10 cellular contexts compared by ENCODE assay signal in the genomic region with DNA sequence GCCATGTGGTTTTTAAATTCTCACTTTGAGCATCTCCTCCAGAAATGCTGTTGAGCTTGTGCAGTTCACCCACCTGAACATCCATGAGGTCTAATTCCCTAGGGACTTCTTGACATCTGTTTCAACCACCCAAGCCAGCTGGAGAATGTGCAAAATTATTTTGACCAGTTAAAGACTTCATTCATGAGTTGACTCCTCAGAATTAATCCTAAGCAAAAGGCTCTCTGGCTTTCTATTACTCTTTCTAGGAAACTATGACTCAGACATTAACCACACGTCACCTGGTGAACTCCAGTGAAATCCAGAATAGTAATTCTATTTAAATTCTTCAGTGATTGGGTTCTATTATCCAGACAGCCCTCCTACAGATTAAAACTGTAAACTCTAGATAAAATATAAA.
DNase-seq lines count a peak whose midpoint lies in the region; ATAC-seq, FAIRE-seq and TF ChIP-seq lines count a peak whose summit lies in the region.
"Had no signal": no experiment of that assay in that cellular context is flagged by ENCODE, and none has a peak within 500 bp of the region (broad histone marks: within the 10 kb centered on the region; RNA-seq: fewer than 3 reads in every experiment).

No MANE protein-coding gene starts in this region.

- FAIRE-seq in RCC 7860 (lab: Jason Lieb, UNC) = no peak

- peak; percentile 29 for ATAC-seq in activated naive CD8-positive, alpha-beta T cell treated with anti-CD3 and anti-CD28 coated beads, Interleukin-2, amount 10 ng/mL, durations not matched to agents 7 days and 5 days (ENCODE audit: low read depth)
- no peak for ATAC-seq in activated naive CD8-positive, alpha-beta T cell treated with anti-CD3 and anti-CD28 coated beads, Interleukin-2, amount 50 U/mL, for 24 hours
- peak; percentile 55 for ATAC-seq in HG02943 (IDR thresholded peaks at IDR 0.05; ENCODE audit: low read depth, unreplicated experiment)
- ATAC-seq in stimulated activated naive CD8-positive, alpha-beta T cell treated with anti-CD3 and anti-CD28 coated beads, Interleukin-15, amount 100 ng/mL, for 72 hours = peak; percentile 76

- peaks cover 43% of the 10 kb centered on the region for H3K36me3 Mint-ChIP-seq in activated naive CD8-positive, alpha-beta T cell treated with anti-CD3 and anti-CD28 coated beads, Interleukin-2, amount 10 ng/mL, durations not matched to agents 7 days and 5 days
- H3K36me3 Mint-ChIP-seq in activated naive CD8-positive, alpha-beta T cell treated with anti-CD3 and anti-CD28 coated beads, Interleukin-2, amount 50 U/mL, for 24 hours (ENCODE audit: low read depth) = peaks cover 59% of the 10 kb centered on the region
- H3K36me3 Mint-ChIP-seq in mesothelial cell of epicardium = peaks cover 20% of the 10 kb centered on the region

- H3K4me1 Mint-ChIP-seq in activated naive CD8-positive, alpha-beta T cell treated with anti-CD3 and anti-CD28 coated beads, Interleukin-2, amount 10 ng/mL, durations not matched to agents 7 days and 5 days = peaks cover 35% of the 10 kb centered on the region
- peaks cover 39% of the 10 kb centered on the region for H3K4me1 Mint-ChIP-seq in activated naive CD8-positive, alpha-beta T cell treated with anti-CD3 and anti-CD28 coated beads, Interleukin-2, amount 50 U/mL, for 24 hours
- H3K4me1 Mint-ChIP-seq in stimulated activated naive CD8-positive, alpha-beta T cell treated with anti-CD3 and anti-CD28 coated beads, Interleukin-15, amount 100 ng/mL, for 72 hours = peaks cover 40% of the 10 kb centered on the region
- peaks cover 2% of the 10 kb centered on the region for H3K4me1 Mint-ChIP-seq in mesothelial cell of epicardium

- TF ChIP-seq CTCF in mesothelial cell of epicardium (IDR thresholded peaks at IDR 0.05; ENCODE audit: unreplicated experiment) = no peak

- H3K9me3 Mint-ChIP-seq in activated naive CD8-positive, alpha-beta T cell treated with anti-CD3 and anti-CD28 coated beads, Interleukin-2, amount 10 ng/mL, durations not matched to agents 7 days and 5 days = peaks cover 8% of the 10 kb centered on the region
- H3K9me3 Mint-ChIP-seq in activated naive CD8-positive, alpha-beta T cell treated with anti-CD3 and anti-CD28 coated beads, Interleukin-2, amount 50 U/mL, for 24 hours = peaks cover 8% of the 10 kb centered on the region
- peaks cover 16 to 25% of the 10 kb centered on the region in 2 donors for H3K9me3 Mint-ChIP-seq in stimulated activated naive CD8-positive, alpha-beta T cell treated with anti-CD3 and anti-CD28 coated beads, Interleukin-15, amount 100 ng/mL, for 72 hours
- peaks cover 12% of the 10 kb centered on the region for H3K9me3 Mint-ChIP-seq in mesothelial cell of epicardium

- POLR2A ChIA-PET in activated naive CD8-positive, alpha-beta T cell treated with anti-CD3 and anti-CD28 coated beads, Interleukin-2, amount 10 ng/mL, durations not matched to agents 7 days and 5 days (lab: Charles Lee) = no interaction called here

- no peaks in the 10 kb centered on the region for H3K27me3 Mint-ChIP-seq in activated naive CD8-positive, alpha-beta T cell treated with anti-CD3 and anti-CD28 coated beads, Interleukin-2, amount 10 ng/mL, durations not matched to agents 7 days and 5 days
- H3K27me3 Mint-ChIP-seq in activated naive CD8-positive, alpha-beta T cell treated with anti-CD3 and anti-CD28 coated beads, Interleukin-2, amount 50 U/mL, for 24 hours = no peaks in the 10 kb centered on the region
- no peaks in the 10 kb centered on the region for H3K27me3 Mint-ChIP-seq in stimulated activated naive CD8-positive, alpha-beta T cell treated with anti-CD3 and anti-CD28 coated beads, Interleukin-15, amount 100 ng/mL, for 72 hours
- no peaks in the 10 kb centered on the region for H3K27me3 Mint-ChIP-seq in mesothelial cell of epicardium (ENCODE audit: low read depth)
- H3K27me3 Mint-ChIP-seq: dendritic cell treated with granulocyte-macrophage colony-stimulating factor and Interleukin-4, amounts not matched to agents 40 ng/mL and 50 ng/mL, for 4 days had no signal

- H3K4me3 Mint-ChIP-seq in activated naive CD8-positive, alpha-beta T cell treated with anti-CD3 and anti-CD28 coated beads, Interleukin-2, amount 10 ng/mL, durations not matched to agents 7 days and 5 days = no peak overlapping the region
- no peak overlapping the region for H3K4me3 Mint-ChIP-seq in activated naive CD8-positive, alpha-beta T cell treated with anti-CD3 and anti-CD28 coated beads, Interleukin-2, amount 50 U/mL, for 24 hours
- no peak overlapping the region for H3K4me3 Mint-ChIP-seq in stimulated activated naive CD8-positive, alpha-beta T cell treated with anti-CD3 and anti-CD28 coated beads, Interleukin-15, amount 100 ng/mL, for 72 hours
- H3K4me3 Mint-ChIP-seq in mesothelial cell of epicardium = no peak overlapping the region
- H3K4me3 Mint-ChIP-seq: dendritic cell treated with granulocyte-macrophage colony-stimulating factor and Interleukin-4, amounts not matched to agents 40 ng/mL and 50 ng/mL, for 4 days had no signal

- no peak for DNase-seq in activated naive CD8-positive, alpha-beta T cell treated with anti-CD3 and anti-CD28 coated beads, Interleukin-2, amount 10 ng/mL, durations not matched to agents 7 days and 5 days
- no peak for DNase-seq in activated naive CD8-positive, alpha-beta T cell treated with anti-CD3 and anti-CD28 coated beads, Interleukin-2, amount 50 U/mL, for 24 hours
- DNase-seq in RCC 7860 (ENCODE audit: low spot score) = peak; percentile 9
- no peak for DNase-seq in stimulated activated naive CD8-positive, alpha-beta T cell treated with anti-CD3 and anti-CD28 coated beads, Interleukin-15, amount 100 ng/mL, for 72 hours
- DNase-seq in NCI-H2029 (lab: John Stamatoyannopoulos, UW) = no peak
- DNase-seq in mesothelial cell of epicardium (ENCODE audit: low spot score in 2 of 2, unreplicated experiment in 2 of 2) = no peak
- no peak for DNase-seq in cerebellar cortex (ENCODE audit: low spot score)
- DNase-seq: Peyer's patch had no signal

- no peak overlapping the region for H3K27ac Mint-ChIP-seq in activated naive CD8-positive, alpha-beta T cell treated with anti-CD3 and anti-CD28 coated beads, Interleukin-2, amount 10 ng/mL, durations not matched to agents 7 days and 5 days
- no peak overlapping the region for H3K27ac Mint-ChIP-seq in activated naive CD8-positive, alpha-beta T cell treated with anti-CD3 and anti-CD28 coated beads, Interleukin-2, amount 50 U/mL, for 24 hours
- H3K27ac Mint-ChIP-seq in stimulated activated naive CD8-positive, alpha-beta T cell treated with anti-CD3 and anti-CD28 coated beads, Interleukin-15, amount 100 ng/mL, for 72 hours = peak overlapping the region in 1 of 2 donors; percentile 51
- no peak overlapping the region for H3K27ac Mint-ChIP-seq in mesothelial cell of epicardium
- H3K27ac Mint-ChIP-seq: dendritic cell treated with granulocyte-macrophage colony-stimulating factor and Interleukin-4, amounts not matched to agents 40 ng/mL and 50 ng/mL, for 4 days had no signal
